In genomic region chr9:127523312-127523851, GRCh38 we compare ENCODE assay signal across 9 cellular contexts.
DNase-seq lines count a peak whose midpoint lies in the region; ATAC-seq and TF ChIP-seq lines count a peak whose summit lies in the region.
"Had no signal": no experiment of that assay in that cellular context is flagged by ENCODE, and none has a peak within 500 bp of the region (broad histone marks: within the 10 kb centered on the region; RNA-seq: fewer than 3 reads in every experiment).

No MANE protein-coding gene starts in this region.

- CTCF ChIA-PET in HEK293T (lab: Yijun Ruan, JAX): no interaction called here
- CTCF ChIA-PET in activated CD8-positive, alpha-beta memory T cell treated with anti-CD3 and anti-CD28 coated beads, Interleukin-2, amount 10 ng/mL, durations not matched to agents 7 days and 5 days (lab: Charles Lee): interaction anchor here (0.7 to 3.3 kb wide), 6 partner anchors 15 to 85 kb away, joined by 3 to 9 read pairs (median 3); no protein-coding TSS in a partner anchor

- no peaks in the 10 kb centered on the region for H3K27me3 Mint-ChIP-seq in activated CD8-positive, alpha-beta memory T cell treated with anti-CD3 and anti-CD28 coated beads, Interleukin-2, amount 10 ng/mL, durations not matched to agents 7 days and 5 days
- H3K27me3 Mint-ChIP-seq: activated naive CD4-positive, alpha-beta T cell treated with anti-CD3 and anti-CD28 coated beads, Interleukin-2, amount 50 U/mL, for 24 hours had no signal

- H3K9me3 Mint-ChIP-seq in activated CD8-positive, alpha-beta memory T cell treated with anti-CD3 and anti-CD28 coated beads, Interleukin-2, amount 10 ng/mL, durations not matched to agents 7 days and 5 days (ENCODE audit: low read depth): peaks cover 15% of the 10 kb centered on the region
- H3K9me3 Mint-ChIP-seq: activated naive CD4-positive, alpha-beta T cell treated with anti-CD3 and anti-CD28 coated beads, Interleukin-2, amount 50 U/mL, for 24 hours had no signal

- no peak overlapping the region for H3K27ac Mint-ChIP-seq in activated CD8-positive, alpha-beta memory T cell treated with anti-CD3 and anti-CD28 coated beads, Interleukin-2, amount 10 ng/mL, durations not matched to agents 7 days and 5 days
- H3K27ac Mint-ChIP-seq: activated naive CD4-positive, alpha-beta T cell treated with anti-CD3 and anti-CD28 coated beads, Interleukin-2, amount 50 U/mL, for 24 hours had no signal

- DNase-seq in AG08396 (ENCODE audit: low spot score) (peak; percentile 55), HEK293T (ENCODE audit: extremely low spot score) (peak; percentile 47), kidney glomerular epithelial cell (lab: John Stamatoyannopoulos, UW) (peak; percentile 15), HuH-7 (ENCODE audit: low spot score) (no peak), hippocampal formation (lab: John Stamatoyannopoulos, UW) (no peak)
- DNase-seq in activated CD8-positive, alpha-beta memory T cell treated with anti-CD3 and anti-CD28 coated beads, Interleukin-2, amount 10 ng/mL, durations not matched to agents 7 days and 5 days: peak; percentile 60

- no peak overlapping the region for H3K4me3 Mint-ChIP-seq in activated CD8-positive, alpha-beta memory T cell treated with anti-CD3 and anti-CD28 coated beads, Interleukin-2, amount 10 ng/mL, durations not matched to agents 7 days and 5 days
- H3K4me3 Mint-ChIP-seq: activated naive CD4-positive, alpha-beta T cell treated with anti-CD3 and anti-CD28 coated beads, Interleukin-2, amount 50 U/mL, for 24 hours had no signal

- POLR2A ChIA-PET in HEK293T (lab: Yijun Ruan, JAX): no interaction called here

- ATAC-seq in activated CD8-positive, alpha-beta memory T cell treated with anti-CD3 and anti-CD28 coated beads, Interleukin-2, amount 10 ng/mL, durations not matched to agents 7 days and 5 days: no peak
- ATAC-seq in HG03135 (IDR thresholded peaks at IDR 0.05; ENCODE audit: unreplicated experiment) (no peak), HG02571 (IDR thresholded peaks at IDR 0.05; ENCODE audit: unreplicated experiment) (no peak)

- peaks cover 24% of the 10 kb centered on the region for H3K4me1 Mint-ChIP-seq in activated CD8-positive, alpha-beta memory T cell treated with anti-CD3 and anti-CD28 coated beads, Interleukin-2, amount 10 ng/mL, durations not matched to agents 7 days and 5 days
- H3K4me1 Mint-ChIP-seq: activated naive CD4-positive, alpha-beta T cell treated with anti-CD3 and anti-CD28 coated beads, Interleukin-2, amount 50 U/mL, for 24 hours had no signal

- peaks cover 51% of the 10 kb centered on the region for H3K36me3 Mint-ChIP-seq in activated CD8-positive, alpha-beta memory T cell treated with anti-CD3 and anti-CD28 coated beads, Interleukin-2, amount 10 ng/mL, durations not matched to agents 7 days and 5 days

TF ChIP-seq in HEK293T, 16 proteins besides CTCF, POLR2A, EP300 and RAD21:
- no peak for TF ChIP-seq ZNF384 (IDR thresholded peaks at IDR 0.05)

Comparison
In these comparisons a context has a peak if more than half of its experiments do, and no peak if none do; other contexts are left out.
1. DNase-seq: peak in AG08396 (single experiment), HEK293T (single experiment), activated CD8-positive, alpha-beta memory T cell treated with anti-CD3 and anti-CD28 coated beads, Interleukin-2, amount 10 ng/mL, durations not matched to agents 7 days and 5 days (single experiment) and kidney glomerular epithelial cell (single experiment); none in HuH-7 (single experiment) and hippocampal formation (0 of 2).